In genomic region chr13:33182729-33183128, GRCh38 we compare ENCODE assay signal across 20 cellular contexts.
DNase-seq lines count a peak whose midpoint lies in the region; ATAC-seq, FAIRE-seq and TF ChIP-seq lines count a peak whose summit lies in the region.
"Had no signal": no experiment of that assay in that cellular context is flagged by ENCODE, and none has a peak within 500 bp of the region (broad histone marks: within the 10 kb centered on the region; RNA-seq: fewer than 3 reads in every experiment).

No MANE protein-coding gene starts in this region.

- H3K27me3 ChIP-seq in astrocyte (ENCODE audit: insufficient read depth, low read length): no peaks in the 10 kb centered on the region
- H3K27me3 ChIP-seq: BLaER1 had no signal

- H3K27me3 Mint-ChIP-seq in astrocyte (ENCODE audit: low read depth, unreplicated experiment): no peaks in the 10 kb centered on the region
- H3K27me3 Mint-ChIP-seq in activated T-cell treated with anti-CD3 and anti-CD28 coated beads, Interleukin-2, amount 50 U/mL, for 4 hours (ENCODE audit: low read depth): peaks cover 14% of the 10 kb centered on the region

- H3K9me3 Mint-ChIP-seq in astrocyte (ENCODE audit: unreplicated experiment): no peaks in the 10 kb centered on the region
- H3K9me3 Mint-ChIP-seq in activated T-cell treated with anti-CD3 and anti-CD28 coated beads, Interleukin-2, amount 50 U/mL, for 4 hours: no peaks in the 10 kb centered on the region
- H3K9me3 Mint-ChIP-seq: stimulated activated effector memory CD8-positive, alpha-beta T cell treated with anti-CD3 and anti-CD28 coated beads, Interleukin-12 subunit alpha, Interleukin-12 subunit beta, amount 100 ng/mL, for 72 hours had no signal

- H3K4me2 ChIP-seq in astrocyte (ENCODE audit: low read length): no peak overlapping the region
- H3K4me2 ChIP-seq: BLaER1 had no signal

- no peaks in the 10 kb centered on the region for H4K20me1 ChIP-seq in astrocyte (ENCODE audit: insufficient read depth, low read length)
- H4K20me1 ChIP-seq: BLaER1 had no signal

- POLR2A ChIA-PET in GM10248 (lab: Yijun Ruan, JAX): interaction anchor here (1.0 to 1.4 kb wide), 2 partner anchors 20 to 36 kb away, joined by 3 read pairs; no protein-coding TSS in a partner anchor

- peak overlapping the region; percentile 80 for H3K9ac ChIP-seq in astrocyte (ENCODE audit: low read length)
- H3K9ac ChIP-seq: BLaER1 had no signal

- CTCF ChIA-PET in GM10248 (lab: Yijun Ruan, JAX): interaction anchor here (0.7 to 4.6 kb wide), 10 partner anchors 10 to 540 kb away, joined by 3 to 37 read pairs (median 6); no protein-coding TSS in a partner anchor

- H3K4me3 Mint-ChIP-seq in astrocyte (ENCODE audit: unreplicated experiment): peak overlapping the region; percentile 24
- no peak overlapping the region for H3K4me3 Mint-ChIP-seq in activated T-cell treated with anti-CD3 and anti-CD28 coated beads, Interleukin-2, amount 50 U/mL, for 4 hours
- H3K4me3 Mint-ChIP-seq: activated naive CD4-positive, alpha-beta T cell treated with anti-CD3 and anti-CD28 coated beads, Interleukin-2, amount 50 U/mL, for 24 hours; stimulated activated effector memory CD8-positive, alpha-beta T cell treated with anti-CD3 and anti-CD28 coated beads, Interleukin-12 subunit alpha, Interleukin-12 subunit beta, amount 100 ng/mL, for 72 hours had no signal

- FAIRE-seq in astrocyte (lab: Jason Lieb, UNC): no peak

- peak overlapping the region; percentile 64 for H3K27ac Mint-ChIP-seq in astrocyte (ENCODE audit: unreplicated experiment)
- H3K27ac Mint-ChIP-seq: activated naive CD4-positive, alpha-beta T cell treated with anti-CD3 and anti-CD28 coated beads, Interleukin-2, amount 50 U/mL, for 24 hours; stimulated activated effector memory CD8-positive, alpha-beta T cell treated with anti-CD3 and anti-CD28 coated beads, Interleukin-12 subunit alpha, Interleukin-12 subunit beta, amount 100 ng/mL, for 72 hours had no signal

- H3K4me1 ChIP-seq in astrocyte (ENCODE audit: insufficient read depth, low read length): peaks cover 46% of the 10 kb centered on the region

- no peaks in the 10 kb centered on the region for H3K9me3 ChIP-seq in astrocyte (ENCODE audit: insufficient read depth, low read depth, low read length)
- H3K9me3 ChIP-seq: BLaER1 had no signal

- ATAC-seq in GM18909 (IDR thresholded peaks at IDR 0.05; ENCODE audit: poor library complexity, unreplicated experiment) (peak; percentile 63), HG02759 (IDR thresholded peaks at IDR 0.05; ENCODE audit: unreplicated experiment) (peak; percentile 63), HG03378 (IDR thresholded peaks at IDR 0.05; ENCODE audit: unreplicated experiment) (no peak)
- ATAC-seq in activated T-cell treated with anti-CD3 and anti-CD28 coated beads, Interleukin-2, amount 50 U/mL, for 4 hours: no peak
- ATAC-seq: Panc1; stimulated activated effector memory CD8-positive, alpha-beta T cell treated with anti-CD3 and anti-CD28 coated beads, Interleukin-12 subunit alpha, Interleukin-12 subunit beta, amount 100 ng/mL, for 72 hours had no signal

- TF ChIP-seq CTCF in astrocyte (IDR thresholded peaks at IDR 0.05; ENCODE audit: insufficient read depth, low read depth, low read length): no peak
- no peak for TF ChIP-seq CTCF in GM10248 (IDR thresholded peaks at IDR 0.05; ENCODE audit: control extremely low read depth, extremely low read depth, low read depth, missing control alignments)

- H3K27ac ChIP-seq in astrocyte (ENCODE audit: low read depth, low read length): peak overlapping the region; percentile 93
- H3K27ac ChIP-seq: BLaER1, epithelial cell of prostate had no signal

- no peak overlapping the region for H2AFZ ChIP-seq in astrocyte (ENCODE audit: low read depth, low read length)

- H3K4me1 Mint-ChIP-seq in astrocyte (ENCODE audit: low read depth, unreplicated experiment): peaks cover 57% of the 10 kb centered on the region
- peaks cover 5% of the 10 kb centered on the region for H3K4me1 Mint-ChIP-seq in activated T-cell treated with anti-CD3 and anti-CD28 coated beads, Interleukin-2, amount 50 U/mL, for 4 hours (ENCODE audit: low read depth)
- H3K4me1 Mint-ChIP-seq: activated naive CD4-positive, alpha-beta T cell treated with anti-CD3 and anti-CD28 coated beads, Interleukin-2, amount 50 U/mL, for 24 hours had no signal

- H3K36me3 Mint-ChIP-seq in astrocyte (ENCODE audit: low read depth, unreplicated experiment): peaks cover 5% of the 10 kb centered on the region
- H3K36me3 Mint-ChIP-seq in activated T-cell treated with anti-CD3 and anti-CD28 coated beads, Interleukin-2, amount 50 U/mL, for 4 hours (ENCODE audit: insufficient read depth): no peaks in the 10 kb centered on the region
- H3K36me3 Mint-ChIP-seq: activated naive CD4-positive, alpha-beta T cell treated with anti-CD3 and anti-CD28 coated beads, Interleukin-2, amount 50 U/mL, for 24 hours; stimulated activated effector memory CD8-positive, alpha-beta T cell treated with anti-CD3 and anti-CD28 coated beads, Interleukin-12 subunit alpha, Interleukin-12 subunit beta, amount 100 ng/mL, for 72 hours had no signal

- H3K36me3 ChIP-seq in astrocyte (ENCODE audit: insufficient read depth, low read length): peaks cover 4% of the 10 kb centered on the region
- H3K36me3 ChIP-seq: BLaER1 had no signal

- H3K4me3 ChIP-seq in astrocyte (ENCODE audit: insufficient read depth, low read depth, low read length): no peak overlapping the region
- H3K4me3 ChIP-seq: BLaER1 had no signal

- no peak for DNase-seq in astrocyte (ENCODE audit: low read depth)
- DNase-seq in renal cortical epithelial cell (ENCODE audit: low read depth): peak; percentile 52
- no peak for DNase-seq in GM10248 (ENCODE audit: extremely low spot score)
- DNase-seq in DMS53 treated with DMSO at 0.1 percent for 48 hours (lab: John Stamatoyannopoulos, UW; ENCODE audit: unreplicated experiment): no peak
- DNase-seq in activated T-cell treated with anti-CD3 and anti-CD28 coated beads, Interleukin-2, amount 50 U/mL, for 4 hours: no peak
- DNase-seq: activated CD8-positive, alpha-beta memory T cell treated with anti-CD3 and anti-CD28 coated beads, Interleukin-2, amount 50 U/mL, for 4 hours; cerebellar nuclear complex; DMS79; left cardiac atrium; NCI-H1105; NCI-H510A; stimulated activated CD4-positive, alpha-beta T cell treated with anti-CD3 and anti-CD28 coated beads, Interleukin-4, amount 100 ng/mL, for 24 hours had no signal

- H3K79me2 ChIP-seq in astrocyte (ENCODE audit: insufficient read depth, low read length): peaks cover 82% of the 10 kb centered on the region

Comparison
In these comparisons a context has a peak if more than half of its experiments do, and no peak if none do; other contexts are left out.
1. ATAC-seq: peak in GM18909 (single experiment) and HG02759 (single experiment); none in HG03378 (single experiment) and activated T-cell treated with anti-CD3 and anti-CD28 coated beads, Interleukin-2, amount 50 U/mL, for 4 hours (0 of 2).